In the genomic region with DNA sequence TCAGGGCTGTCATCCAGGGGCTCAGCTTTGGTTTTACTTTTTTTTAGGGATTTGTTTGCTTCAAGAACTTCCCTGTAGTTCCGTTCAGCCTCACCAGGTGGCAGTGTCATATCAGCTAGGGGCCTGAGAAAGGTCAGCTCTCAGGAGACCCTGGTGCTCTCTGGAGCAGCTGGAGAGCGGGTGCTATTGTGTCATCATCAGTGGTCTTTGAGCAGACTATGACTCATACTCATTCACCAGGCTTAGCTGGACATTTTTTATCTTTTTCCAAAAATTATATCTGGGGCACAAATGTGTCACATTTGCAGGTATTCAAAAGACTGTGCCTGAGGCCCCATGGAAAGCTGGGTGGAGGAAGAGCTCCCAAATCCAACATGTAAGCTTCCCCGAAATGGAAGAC, we compare ENCODE assay signal across 8 cellular contexts. TPM values are rescaled to one million over a fixed set of nuclear protein-coding genes. Genes with fewer than 3 reads are reported as not detected.
DNase-seq lines count a peak whose midpoint lies in the region; ATAC-seq, FAIRE-seq and TF ChIP-seq lines count a peak whose summit lies in the region.

No MANE protein-coding gene starts in this region.

- ATAC-seq in GM21786 (IDR thresholded peaks at IDR 0.05; ENCODE audit: unreplicated experiment) (no peak), GM21529 (IDR thresholded peaks at IDR 0.05; ENCODE audit: unreplicated experiment) (no peak)

- H3K4me3 ChIP-seq in astrocyte (ENCODE audit: insufficient read depth, low read depth, low read length) = no peak overlapping the region

- H2AFZ ChIP-seq in H9 (ENCODE audit: low read length) (no peak overlapping the region), astrocyte (ENCODE audit: low read depth, low read length) (no peak overlapping the region)

- no peak overlapping the region for H2BK20ac ChIP-seq in H9 (ENCODE audit: low read depth, low read length, poor library complexity, severe bottlenecking)

- H2BK120ac ChIP-seq in H9 (ENCODE audit: low read depth, low read length, poor library complexity, severe bottlenecking) = no peak overlapping the region

- no peak overlapping the region for H3K4me3 Mint-ChIP-seq in H9
- H3K4me3 Mint-ChIP-seq in astrocyte (ENCODE audit: unreplicated experiment) = no peak overlapping the region

- no peak overlapping the region for H3T11ph ChIP-seq in H9 (ENCODE audit: low read length)

- no peak overlapping the region for H3K18ac ChIP-seq in H9 (ENCODE audit: insufficient read length, low read depth, low read length)

- no peak overlapping the region for H4K8ac ChIP-seq in H9 (replicated peaks; ENCODE audit: insufficient read length, low read depth, low read length)

- H3K9ac ChIP-seq in H9 (ENCODE audit: extremely low read depth, insufficient read length, low read length) (no peak overlapping the region), astrocyte (ENCODE audit: low read length) (no peak overlapping the region)

- no peak overlapping the region for H2BK15ac ChIP-seq in H9 (ENCODE audit: low read depth, low read length)

- H3K56ac ChIP-seq in H9 (ENCODE audit: insufficient read length, low read depth, low read length) = no peak overlapping the region

- H3K27me3 ChIP-seq in H9 (ENCODE audit: insufficient read depth, low read length) = no peaks in the 10 kb centered on the region
- H3K27me3 ChIP-seq in astrocyte (ENCODE audit: insufficient read depth, low read length) = no peaks in the 10 kb centered on the region

- TF ChIP-seq CTCF in H9 (conservative IDR thresholded peaks at IDR 0.05) = peak; percentile 95
- peak; percentile 79 for TF ChIP-seq CTCF in astrocyte (IDR thresholded peaks at IDR 0.05; ENCODE audit: insufficient read depth, low read depth, low read length)

- no peak overlapping the region for H4K91ac ChIP-seq in H9 (ENCODE audit: insufficient read length, low read depth, low read length)

- H3K4ac ChIP-seq in H9 (ENCODE audit: low read depth, low read length) = no peak overlapping the region

- no peaks in the 10 kb centered on the region for H3K9me3 ChIP-seq in H9 (ENCODE audit: control insufficient read depth, low read depth, low read length)
- H3K9me3 ChIP-seq in astrocyte (ENCODE audit: insufficient read depth, low read depth, low read length) = no peaks in the 10 kb centered on the region

- H3K4me1 ChIP-seq in H9 (ENCODE audit: insufficient read depth, low read length) (no peaks in the 10 kb centered on the region), astrocyte (ENCODE audit: insufficient read depth, low read length) (no peaks in the 10 kb centered on the region)

- H3K27ac Mint-ChIP-seq in H9 (no peak overlapping the region), astrocyte (ENCODE audit: unreplicated experiment) (peak overlapping the region; percentile 12)

- no peak overlapping the region for H2BK5ac ChIP-seq in H9 (ENCODE audit: insufficient read length, low read length)

- H3K23ac ChIP-seq in H9 (ENCODE audit: insufficient read length, low read depth, low read length) = no peak overlapping the region

- H3K14ac ChIP-seq in H9 (ENCODE audit: insufficient read depth, low read length) = no peak overlapping the region

- H3K79me2 ChIP-seq in H9 (ENCODE audit: insufficient read depth, low read length) (no peaks in the 10 kb centered on the region), astrocyte (ENCODE audit: insufficient read depth, low read length) (no peaks in the 10 kb centered on the region)

- no peaks in the 10 kb centered on the region for H3K36me3 Mint-ChIP-seq in H9 (ENCODE audit: insufficient read depth in 1 of 3, low read depth in 3 of 3)
- no peaks in the 10 kb centered on the region for H3K36me3 Mint-ChIP-seq in astrocyte (ENCODE audit: low read depth, unreplicated experiment)

- H4K20me1 ChIP-seq in H9 (ENCODE audit: control insufficient read depth, insufficient read depth, insufficient read length) (no peaks in the 10 kb centered on the region), astrocyte (ENCODE audit: insufficient read depth, low read length) (no peaks in the 10 kb centered on the region)

- no peaks in the 10 kb centered on the region for H3K79me1 ChIP-seq in H9 (ENCODE audit: insufficient read depth, low read depth, low read length, poor library complexity, severe bottlenecking)

- H2AK5ac ChIP-seq in H9 (ENCODE audit: insufficient read length, low read length) = no peak overlapping the region

- H3K23me2 ChIP-seq in H9 (ENCODE audit: insufficient read length, low read depth, low read length, poor library complexity, severe bottlenecking) = no peaks in the 10 kb centered on the region

- H3K4me1 Mint-ChIP-seq in H9 = 0 out of 4 replicates have a peak, but pooled peaks cover 0 to 2% of the 10 kb centered on the region in 2 experiments
- no peaks in the 10 kb centered on the region for H3K4me1 Mint-ChIP-seq in astrocyte (ENCODE audit: low read depth, unreplicated experiment)

- H3K27ac ChIP-seq in H9 (ENCODE audit: insufficient read length, low read depth, low read length) (no peak overlapping the region), astrocyte (ENCODE audit: low read depth, low read length) (no peak overlapping the region)

- H3K9me3 Mint-ChIP-seq in H9 (peaks cover 27 to 37% of the 10 kb centered on the region in 2 experiments), astrocyte (ENCODE audit: unreplicated experiment) (peaks cover 17% of the 10 kb centered on the region)

- peak; percentile 31 for DNase-seq in DMS114 treated with DMSO at 0.1 percent for 48 hours (lab: John Stamatoyannopoulos, UW; ENCODE audit: unreplicated experiment)
- peak; percentile 82 for DNase-seq in H9
- peak; percentile 52 for DNase-seq in NCI-H460 (ENCODE audit: extremely low read depth, low read depth)
- DNase-seq in astrocyte (ENCODE audit: low read depth) = peak; percentile 46
- DNase-seq in inferior parietal cortex (ENCODE audit: extremely low spot score) = peak; percentile 85
- peak; percentile 13 for DNase-seq in stromal cell of bone marrow (ENCODE audit: low read depth)

- H3K4me2 ChIP-seq in H9 (ENCODE audit: insufficient read depth, insufficient read length, low read length) (no peak overlapping the region), astrocyte (ENCODE audit: low read length) (no peak overlapping the region)

- H3K27me3 Mint-ChIP-seq in H9 (ENCODE audit: low read depth) (no peaks in the 10 kb centered on the region; the same call in 1 of the 2 replicates), astrocyte (ENCODE audit: low read depth, unreplicated experiment) (peaks cover 10% of the 10 kb centered on the region)

- H4K5ac ChIP-seq in H9 (ENCODE audit: insufficient read length, low read depth, low read length) = no peak overlapping the region

- FAIRE-seq in astrocyte (lab: Jason Lieb, UNC) = no peak

- H2BK12ac ChIP-seq in H9 (ENCODE audit: insufficient read length, low read depth, low read length) = no peak overlapping the region

- WGBS in H9 (ENCODE audit: extremely low coverage, insufficient read length, low lambda C conversion rate) = no CpG with 5 or more reads among the region's 3 CpGs

- H3K36me3 ChIP-seq in astrocyte (ENCODE audit: insufficient read depth, low read length) = no peaks in the 10 kb centered on the region

RNA-seq across cellular contexts. Expression of gene ZNF892, which starts 24.4 kb away (rescaled TPM):
- 13.2 and 13.3 TPM in 2 replicates for total RNA-seq in H9 (2021)
- total RNA-seq in NCI-H460 (2014; rRNA removed; shearing (Covaris generic)) = 1.3 and 2.0 TPM in 2 replicates
- 0.28 and 0.66 TPM in 2 replicates for polyA plus RNA-seq in NCI-H460 (2014; cell fraction: nucleus; rRNA removed)
- total RNA-seq in astrocyte = 4.8 and 5.9 TPM in 2 replicates

RNA-seq across cellular contexts. Expression of gene PROM2, which starts 42.5 kb away (rescaled TPM):
- total RNA-seq in H9 (2021) = 3.1 and 4.0 TPM in 2 replicates
- 0.06 and 0.15 TPM in 2 replicates for total RNA-seq in NCI-H460 (2014; rRNA removed; shearing (Covaris generic))
- polyA plus RNA-seq in NCI-H460 (2014; cell fraction: nucleus; rRNA removed) = 0.26 and 0.31 TPM in 2 replicates
- total RNA-seq in astrocyte = 0.93 and 1.2 TPM in 2 replicates

Comparison
In these comparisons a context has a peak if more than half of its experiments do, and no peak if none do; other contexts are left out.
1. DNase-seq: peak in every context shown above with its lines; median percentile 85 in inferior parietal cortex; 82 in H9; 52 in NCI-H460; 46 in astrocyte; 31 in DMS114 treated with DMSO at 0.1 percent for 48 hours; 13 in stromal cell of bone marrow.